In genomic region chr5:74285876-74286275, GRCh38 we compare ENCODE assay signal across 16 cellular contexts.
DNase-seq lines count a peak whose midpoint lies in the region; TF ChIP-seq lines count a peak whose summit lies in the region.
"Had no signal": no experiment of that assay in that cellular context is flagged by ENCODE, and none has a peak within 500 bp of the region (broad histone marks: within the 10 kb centered on the region; RNA-seq: fewer than 3 reads in every experiment).

No MANE protein-coding gene starts in this region.

- H3K4me1 ChIP-seq in esophagus muscularis mucosa (peaks cover 0 to 37% (median 26%) of the 10 kb centered on the region in 4 donors), thyroid gland (peaks cover 0 to 4% of the 10 kb centered on the region in 2 donors)
- H3K4me1 ChIP-seq: BLaER1 had no signal

- DNase-seq in NCI-H345 (lab: John Stamatoyannopoulos, UW), result peak; percentile 41
- DNase-seq in NCI-H345 treated with DMSO at 0.1 percent for 48 hours (lab: John Stamatoyannopoulos, UW; ENCODE audit: unreplicated experiment), result no peak
- peak; percentile 71 for DNase-seq in NCI-H748 (lab: John Stamatoyannopoulos, UW; ENCODE audit: unreplicated experiment)
- DNase-seq in esophagus muscularis mucosa (ENCODE audit: extremely low spot score), result peak; percentile 72
- DNase-seq in thyroid gland, result no peak
- no peak for DNase-seq in NOMO-1 (lab: John Stamatoyannopoulos, UW; ENCODE audit: unreplicated experiment in 2 of 2)
- DNase-seq in T-helper 2 cell, result no peak
- DNase-seq: CD8-positive, alpha-beta T cell; DMS79 treated with DMSO at 0.1 percent for 48 hours; MV-4-11; NCI-H1436; SK-N-SH had no signal

- H3K4me3 ChIP-seq in esophagus muscularis mucosa (no peak overlapping the region), thyroid gland (replicated peaks in 1 of 3) (no peak overlapping the region)
- H3K4me3 ChIP-seq: BLaER1, GM12878, GM23338 had no signal

- WGBS in esophagus muscularis mucosa, result 68% methylated on average over 3 of the region's 3 CpGs
- WGBS in thyroid gland, 2 donors, result 88 to 93% methylated on average over 3 of the region's 3 CpGs

- no peaks in the 10 kb centered on the region for H3K9me3 ChIP-seq in esophagus muscularis mucosa
- no peaks in the 10 kb centered on the region for H3K9me3 ChIP-seq in thyroid gland
- H3K9me3 ChIP-seq: BLaER1, SK-N-SH had no signal

- no peak for TF ChIP-seq POLR2A in esophagus muscularis mucosa (IDR thresholded peaks at IDR 0.05; ENCODE audit: low read depth)
- TF ChIP-seq POLR2A in thyroid gland (IDR thresholded peaks at IDR 0.05), result no peak

- no peaks in the 10 kb centered on the region for H3K36me3 ChIP-seq in esophagus muscularis mucosa
- H3K36me3 ChIP-seq in thyroid gland, result no peaks in the 10 kb centered on the region
- H3K36me3 ChIP-seq: BLaER1 had no signal

- TF ChIP-seq EP300 in esophagus muscularis mucosa (IDR thresholded peaks at IDR 0.05), result no peak

- intact Hi-C loops in esophagus muscularis mucosa (cut with DNase I) (no loop called here), thyroid gland (cut with DNase I) (no loop called here)

- H3K27me3 ChIP-seq in esophagus muscularis mucosa (no peaks in the 10 kb centered on the region), thyroid gland (no peaks in the 10 kb centered on the region)
- H3K27me3 ChIP-seq: BLaER1 had no signal

- H3K27ac ChIP-seq in esophagus muscularis mucosa (replicated peaks in 1 of 4), result no peak overlapping the region
- peak overlapping the region; percentile 61 for H3K27ac ChIP-seq in temporal lobe (ENCODE audit: low read depth, low read length)
- H3K27ac ChIP-seq in thyroid gland, result no peak overlapping the region
- H3K27ac ChIP-seq: BLaER1 had no signal

- TF ChIP-seq CTCF in esophagus muscularis mucosa (IDR thresholded peaks at IDR 0.05), result no peak
- no peak for TF ChIP-seq CTCF in thyroid gland (IDR thresholded peaks at IDR 0.05)

Comparison
In these comparisons a context has a peak if more than half of its experiments do, and no peak if none do; other contexts are left out.
1. DNase-seq: peak in NCI-H345 (single experiment), NCI-H748 (single experiment) and esophagus muscularis mucosa (single experiment); none in NCI-H345 treated with DMSO at 0.1 percent for 48 hours (single experiment), thyroid gland (0 of 2), NOMO-1 (0 of 2) and T-helper 2 cell (0 of 5).